ENCODE assay signal across 1 cellular context in the genomic region with DNA sequence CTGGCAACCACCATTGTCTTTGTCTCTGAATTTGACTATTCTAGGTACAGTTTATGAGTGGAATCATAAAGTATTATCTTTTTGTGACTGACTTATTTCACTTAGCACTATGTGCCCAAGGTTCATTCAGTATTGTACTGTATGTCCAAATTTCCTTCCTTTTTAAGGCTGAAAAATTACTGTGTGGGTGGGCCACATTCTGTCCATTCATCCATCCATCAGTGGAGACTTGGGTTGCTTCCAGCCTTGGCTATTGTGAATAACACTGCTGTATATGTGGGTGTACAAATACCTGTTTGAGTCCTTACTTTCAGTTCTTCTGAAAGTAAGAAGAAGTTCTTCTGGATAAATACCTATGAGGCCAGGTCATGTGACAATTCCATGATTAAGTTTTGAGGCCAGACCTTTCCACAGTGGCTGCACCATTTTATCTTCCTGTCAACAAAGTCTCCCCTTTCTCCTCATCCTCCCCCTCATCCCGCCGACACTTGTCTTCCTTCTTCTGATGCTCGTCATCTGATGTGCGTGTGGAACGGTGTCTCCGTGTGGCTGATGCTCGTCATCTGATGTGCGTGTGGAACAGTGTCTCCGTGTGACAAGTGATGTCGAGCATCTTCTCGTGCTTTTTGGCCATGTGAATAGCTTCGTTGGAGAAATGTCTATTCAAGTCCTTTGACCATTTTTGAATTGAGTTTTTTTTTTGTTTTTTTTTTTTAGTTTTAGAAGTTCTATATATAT.
TF ChIP-seq lines count a peak whose summit lies in the region.

No MANE protein-coding gene starts in this region.

TF ChIP-seq in endothelial cell of umbilical vein, 7 proteins besides CTCF, POLR2A, EP300 and RAD21:
- TF ChIP-seq POLR2AphosphoS5 (IDR thresholded peaks at IDR 0.05; ENCODE audit: insufficient read depth, low read depth, low read length) (no peak), GATA2 (IDR thresholded peaks at IDR 0.05; ENCODE audit: insufficient read depth, insufficient read length, low read depth, low read length) (no peak), EZH2 (IDR thresholded peaks at IDR 0.05; ENCODE audit: borderline replicate concordance, low read depth, low read length, severe bottlenecking) (no peak), JUN (IDR thresholded peaks at IDR 0.05; ENCODE audit: borderline replicate concordance, insufficient read depth, insufficient read length, low read depth) (no peak), MYC (IDR thresholded peaks at IDR 0.05; ENCODE audit: low read depth, low read length) (no peak), FOS (IDR thresholded peaks at IDR 0.05; ENCODE audit: borderline replicate concordance, insufficient read depth, low read length) (no peak)
- TF ChIP-seq, protein P1, sequence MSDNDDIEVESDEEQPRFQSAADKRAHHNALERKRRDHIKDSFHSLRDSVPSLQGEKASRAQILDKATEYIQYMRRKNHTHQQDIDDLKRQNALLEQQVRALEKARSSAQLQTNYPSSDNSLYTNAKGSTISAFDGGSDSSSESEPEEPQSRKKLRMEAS (IDR thresholded peaks at IDR 0.05; ENCODE audit: insufficient read depth, insufficient read length): no peak
